26 cellular contexts compared by ENCODE assay signal in the genomic region with DNA sequence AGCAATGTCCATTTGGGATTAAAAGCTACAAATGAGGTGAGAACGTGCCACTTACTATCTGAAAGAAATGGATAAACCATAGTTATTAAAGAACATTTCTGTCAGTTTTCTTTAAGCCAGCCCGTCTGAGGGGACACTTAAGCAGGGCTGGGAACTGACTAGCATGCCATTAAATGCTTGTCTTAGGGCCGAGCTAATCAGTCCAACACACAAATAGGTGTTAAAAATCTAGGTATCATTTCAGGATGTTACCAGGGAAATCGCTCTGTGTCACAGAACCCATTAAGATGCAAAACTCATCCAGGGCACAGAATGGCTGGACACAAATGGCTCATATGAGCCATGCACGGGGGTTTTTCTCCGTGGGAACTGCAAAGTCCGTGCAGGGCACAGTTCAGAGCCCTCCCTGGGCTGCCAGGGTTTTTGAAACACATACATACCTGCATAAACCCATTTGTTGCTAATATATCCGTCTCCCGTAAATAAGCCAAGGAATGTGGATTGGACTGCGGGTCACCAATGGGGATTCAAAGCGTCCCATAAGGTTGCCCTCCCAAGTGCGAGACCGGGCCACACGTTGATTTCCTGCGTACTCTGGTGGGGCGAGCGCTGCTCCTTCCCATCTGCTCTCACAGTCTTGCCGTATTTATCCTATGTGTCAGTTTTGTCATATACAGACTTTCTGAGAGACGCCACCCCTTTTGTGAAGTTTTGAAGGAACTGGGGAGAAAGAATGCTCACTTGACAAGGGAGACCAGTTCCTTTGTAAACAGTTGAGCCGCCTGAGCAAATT. TPM values are rescaled to one million over a fixed set of nuclear protein-coding genes. Genes with fewer than 3 reads are reported as not detected.
DNase-seq lines count a peak whose midpoint lies in the region; FAIRE-seq and TF ChIP-seq lines count a peak whose summit lies in the region.
"Had no signal": no experiment of that assay in that cellular context is flagged by ENCODE, and none has a peak within 500 bp of the region (broad histone marks: within the 10 kb centered on the region; RNA-seq: fewer than 3 reads in every experiment).

No MANE protein-coding gene starts in this region.

- no peak overlapping the region for H4K91ac ChIP-seq in H1 (replicated peaks; ENCODE audit: insufficient read length, low read length)

- H3K27me3 ChIP-seq in H7 (ENCODE audit: control insufficient read depth, insufficient read depth, low read length) (peaks cover 82% of the 10 kb centered on the region), H1 (replicated peaks in 1 of 4; ENCODE audit: control insufficient read depth in 3 of 4, extremely low read depth in 1 of 4, insufficient read depth in 3 of 4, low read length in 3 of 4) (peaks cover 55 to 92% (median 81%) of the 10 kb centered on the region in 4 experiments), mesendoderm (ENCODE audit: insufficient read depth, low read length, poor library complexity) (peaks cover 9% of the 10 kb centered on the region)

- no peaks in the 10 kb centered on the region for H3K79me2 ChIP-seq in H1 (ENCODE audit: control insufficient read depth in 1 of 2, insufficient read depth in 2 of 2, low read length in 2 of 2)
- peaks cover 2% of the 10 kb centered on the region for H3K79me2 ChIP-seq in mesendoderm (ENCODE audit: control insufficient read depth, insufficient read depth, low read length)

- WGBS in H1 (ENCODE audit: extremely low coverage in 1 of 2, insufficient coverage in 1 of 2, insufficient read length in 1 of 2, insufficient replicate concordance in 2 of 2, low coverage in 1 of 2, low lambda C conversion rate in 2 of 2, missing lambda C conversion rate in 1 of 2), 2 experiments, result 6% methylated on average over 20 of the region's 20 CpGs; no CpG with 5 or more reads in 1 of the 2 experiments
- WGBS in mesendoderm (ENCODE audit: extremely low coverage, insufficient coverage, low lambda C conversion rate), result no CpG with 5 or more reads among the region's 20 CpGs

- H2AFZ ChIP-seq in H1 (ENCODE audit: low read length), result no peak overlapping the region

- H2BK12ac ChIP-seq in H1 (ENCODE audit: low read depth, low read length), result no peak overlapping the region

- no peak for TF ChIP-seq POLR2A in H1 (IDR thresholded peaks at IDR 0.05; ENCODE audit: control extremely low read depth in 1 of 2, low read depth in 2 of 2, low read length in 2 of 2)

- TF ChIP-seq CTCF in H1 (IDR thresholded peaks at IDR 0.05; ENCODE audit: control extremely low read depth in 1 of 3, insufficient read depth in 1 of 3, low read depth in 1 of 3, low read length in 3 of 3), result no peak

- H2BK20ac ChIP-seq in H1 (ENCODE audit: low read length), result no peak overlapping the region

- H4K8ac ChIP-seq in H1 (ENCODE audit: extremely low read depth, insufficient read depth, low read length) (no peak overlapping the region), mesendoderm (ENCODE audit: low read depth, low read length) (no peak overlapping the region)

- peak; percentile 20 to 64 for DNase-seq in NCI-H524 (lab: John Stamatoyannopoulos, UW)
- DNase-seq in NCI-H524 treated with DMSO at 0.1 percent for 48 hours (lab: John Stamatoyannopoulos, UW), result no peak
- peak; percentile 48 for DNase-seq in H7
- no peak for DNase-seq in H1 (ENCODE audit: low read depth in 1 of 2, low spot score in 2 of 2)
- DNase-seq in mesendoderm, result peak; percentile 97
- no peak for DNase-seq in stimulated activated CD4-positive, alpha-beta T cell treated with anti-CD3 and anti-CD28 coated beads, Interleukin-4, amount 100 ng/mL, for 1 hour
- DNase-seq in DMS53 (lab: John Stamatoyannopoulos, UW), result no peak
- DNase-seq in GM19239 (ENCODE audit: insufficient read length, low spot score), result no peak
- DNase-seq: activated CD8-positive, alpha-beta T cell treated with anti-CD3 and anti-CD28 coated beads for 36 hours; activated naive CD4-positive, alpha-beta T cell treated with anti-CD3 and anti-CD28 coated beads for 36 hours; activated T-cell treated with anti-CD3 and anti-CD28 coated beads, Interleukin-2, amount 50 U/mL, for 1 hour; DMS79; foreskin fibroblast; kidney glomerular epithelial cell; NCI-H1105; NCI-H2081 treated with DMSO at 0.1 percent for 48 hours; NCI-H446 treated with DMSO at 0.1 percent for 48 hours; nucleus accumbens; stimulated activated CD4-positive, alpha-beta T cell treated with anti-CD3 and anti-CD28 coated beads, Interleukin-4, amount 100 ng/mL, for 4 hours; stimulated activated naive CD8-positive, alpha-beta T cell treated with anti-CD3 and anti-CD28 coated beads, Interleukin-15, amount 100 ng/mL, for 72 hours; T1000 had no signal

- H3K4ac ChIP-seq in H1 (replicated peaks; ENCODE audit: insufficient read length, low read depth, low read length) (no peak overlapping the region), mesendoderm (ENCODE audit: low read depth, low read length) (no peak overlapping the region)

- no peak overlapping the region for H3K27ac ChIP-seq in H1 (ENCODE audit: low read depth, low read length)
- H3K27ac ChIP-seq in mesendoderm (ENCODE audit: low read depth, low read length), result peak overlapping the region; percentile 71
- H3K27ac ChIP-seq: 22Rv1, ascending aorta had no signal

- H3K18ac ChIP-seq in H1 (ENCODE audit: extremely low read depth, low read length), result no peak overlapping the region
- no peak overlapping the region for H3K18ac ChIP-seq in mesendoderm (ENCODE audit: low read length)

- no peaks in the 10 kb centered on the region for H3K36me3 ChIP-seq in H7 (replicated peaks; ENCODE audit: control insufficient read depth, insufficient read depth, low read length)
- no peaks in the 10 kb centered on the region for H3K36me3 ChIP-seq in H1 (ENCODE audit: control insufficient read depth in 2 of 4, insufficient read depth in 4 of 4, low read length in 3 of 4)
- no peaks in the 10 kb centered on the region for H3K36me3 ChIP-seq in mesendoderm (ENCODE audit: control insufficient read depth, insufficient read depth, low read length)
- H3K36me3 ChIP-seq: ascending aorta had no signal

- H3K14ac ChIP-seq in H1 (ENCODE audit: insufficient read length), result no peak overlapping the region

- no peak overlapping the region for H2AK5ac ChIP-seq in H1 (ENCODE audit: low read depth, low read length)
- no peak overlapping the region for H2AK5ac ChIP-seq in mesendoderm (ENCODE audit: low read length)

- H4K5ac ChIP-seq in H1 (ENCODE audit: insufficient read length, low read depth, low read length) (no peak overlapping the region), mesendoderm (ENCODE audit: low read length) (no peak overlapping the region)

- no peak overlapping the region for H2BK15ac ChIP-seq in H1 (ENCODE audit: low read length)
- H2BK15ac ChIP-seq in mesendoderm (replicated peaks; ENCODE audit: low read depth), result no peak overlapping the region

- H3K79me1 ChIP-seq in H1 (ENCODE audit: low read depth, low read length), result no peaks in the 10 kb centered on the region
- H3K79me1 ChIP-seq in mesendoderm (ENCODE audit: low read length), result no peaks in the 10 kb centered on the region

- H2BK120ac ChIP-seq in H1 (replicated peaks; ENCODE audit: low read depth, low read length) (no peak overlapping the region), mesendoderm (ENCODE audit: low read depth, low read length) (no peak overlapping the region)

- H3K4me3 ChIP-seq in H7 (ENCODE audit: insufficient read depth, low read depth, low read length) (no peak overlapping the region), H1 (ENCODE audit: extremely low read depth in 1 of 4, insufficient read depth in 2 of 4, low read depth in 3 of 4, low read length in 4 of 4) (peak overlapping the region in 1 of 4 experiments; percentile 29; a peak in 1 of 8 replicates), mesendoderm (ENCODE audit: low read length) (no peak overlapping the region)
- H3K4me3 ChIP-seq: ascending aorta had no signal

- H3K23me2 ChIP-seq in H1 (ENCODE audit: low read depth, low read length), result no peaks in the 10 kb centered on the region; the same call in 1 of the 2 replicates

- no peak for TF ChIP-seq EP300 in H1 (IDR thresholded peaks at IDR 0.05; ENCODE audit: borderline replicate concordance in 1 of 2, low read depth in 2 of 2, low read length in 2 of 2)

- H3K4me1 ChIP-seq in H1 (replicated peaks in 1 of 4; ENCODE audit: control insufficient read depth in 3 of 4, insufficient read depth in 4 of 4, low read length in 3 of 4), result peaks cover 16 to 38% (median 23%) of the 10 kb centered on the region in 4 experiments
- peaks cover 17% of the 10 kb centered on the region for H3K4me1 ChIP-seq in mesendoderm (ENCODE audit: control insufficient read depth, low read depth, low read length)
- H3K4me1 ChIP-seq: ascending aorta had no signal

- FAIRE-seq in H1 (lab: Jason Lieb, UNC), result peak; percentile 7
- no peak for FAIRE-seq in GM19239 (lab: Jason Lieb, UNC)
- FAIRE-seq: GM12891 had no signal

- H3K4me2 ChIP-seq in H1 (ENCODE audit: insufficient read depth in 1 of 2, low read depth in 2 of 2, low read length in 2 of 2) (peak overlapping the region; percentile 45 to 55), mesendoderm (ENCODE audit: low read length) (peak overlapping the region; percentile 10)

- H3K9ac ChIP-seq in H1 (replicated peaks in 1 of 4; ENCODE audit: extremely low read depth in 1 of 4, low read depth in 3 of 4, low read length in 3 of 4) (no peak overlapping the region), mesendoderm (ENCODE audit: low read length) (no peak overlapping the region)

- H4K20me1 ChIP-seq in H1 (replicated peaks in 1 of 2; ENCODE audit: control insufficient read depth in 1 of 2, insufficient read depth in 2 of 2, low read length in 2 of 2), result peaks cover 11 to 13% of the 10 kb centered on the region in 2 experiments

- H3K23ac ChIP-seq in H1 (ENCODE audit: insufficient read length) (no peak overlapping the region), mesendoderm (ENCODE audit: low read length) (no peak overlapping the region)

- TF ChIP-seq RAD21 in H1 (IDR thresholded peaks at IDR 0.05 in 1 of 2, conservative IDR thresholded peaks at IDR 0.05 in 1 of 2; ENCODE audit: low read depth in 2 of 2, low read length in 2 of 2), result no peak

- POLR2A ChIA-PET in H1 (lab: Charles Lee; ENCODE audit: partially characterized antibody), result interaction anchor here (1.8 kb wide), 1 partner anchor 25 kb away, joined by 5 read pairs; no protein-coding TSS in a partner anchor

- H3K56ac ChIP-seq in H1 (replicated peaks; ENCODE audit: insufficient read length, low read depth, low read length) (no peak overlapping the region), mesendoderm (ENCODE audit: low read length) (peak overlapping the region; percentile 61)

- H2BK5ac ChIP-seq in H1 (ENCODE audit: low read depth, low read length) (no peak overlapping the region), mesendoderm (ENCODE audit: low read length) (peak overlapping the region; percentile 80)

- CTCF ChIA-PET in H1 (lab: Charles Lee; ENCODE audit: partially characterized antibody), result interaction anchor here (0.6 to 1.6 kb wide), 4 partner anchors 8 to 586 kb away, joined by 3 to 4 read pairs (median 4); no protein-coding TSS in a partner anchor

- H3K9me3 ChIP-seq in H1 (ENCODE audit: insufficient read depth in 2 of 2, low read depth in 1 of 2, low read length in 1 of 2), result no peaks in the 10 kb centered on the region
- H3K9me3 ChIP-seq: ascending aorta had no signal

RNA-seq across cellular contexts. Expression of gene GSC, which starts 5.4 kb away (rescaled TPM):
- 55.8 and 106 TPM in 2 replicates for total RNA-seq in H7 (2014; rRNA removed; shearing (Covaris generic))
- total RNA-seq in H1 (2021; fragmentation: NEBNext Ultra II Directional; extraction: Animal tissue kit (Norgen Biotek cat#: 25700)), result 0.34 and 0.54 TPM in 2 replicates
- polyA plus RNA-seq in H1 (2011; rRNA removed), result 0.17 and 0.25 TPM in 2 replicates
- polyA plus RNA-seq in H1 (2011; cell fraction: cytosol; rRNA removed), result 0.19 TPM
- polyA plus RNA-seq in H1 (2011; cell fraction: nucleus; rRNA removed), result 0.20 TPM
- 0.13 to 0.19 TPM (median 0.19 TPM) in 3 of 4 replicates, not detected in the other for polyA plus RNA-seq in H1 (2012, experiment 1 of 2)
- not detected for polyA plus RNA-seq in H1 (2012, experiment 2 of 2)
- not detected for polyA plus RNA-seq in H1 (2013, experiment 1 of 2)
- polyA plus RNA-seq in H1 (2013, experiment 2 of 2), result 0.11 TPM
- not detected in 2 replicates for polyA minus RNA-seq in H1 (2011; rRNA and poly(A)+ RNA removed)
- polyA minus RNA-seq in H1 (2011; cell fraction: cytosol; rRNA and poly(A)+ RNA removed), result not detected
- 0.50 TPM for polyA minus RNA-seq in H1 (2011; cell fraction: nucleus; rRNA and poly(A)+ RNA removed)
- polyA plus RNA-seq in mesendoderm (2013, experiment 1 of 2), result 44.8 TPM
- 42.8 TPM for polyA plus RNA-seq in mesendoderm (2013, experiment 2 of 2)
- total RNA-seq: activated CD8-positive, alpha-beta T cell treated with anti-CD3 and anti-CD28 coated beads for 36 hours; activated naive CD4-positive, alpha-beta T cell treated with anti-CD3 and anti-CD28 coated beads for 36 hours; ascending aorta; epithelial cell of proximal tubule; lung microvascular endothelial cell had no signal

Comparison
In these comparisons a context has a peak if more than half of its experiments do, and no peak if none do; other contexts are left out.
1. DNase-seq: peak in NCI-H524 (2 of 2), H7 (single experiment) and mesendoderm (single experiment); none in NCI-H524 treated with DMSO at 0.1 percent for 48 hours (single experiment), H1 (0 of 2), stimulated activated CD4-positive, alpha-beta T cell treated with anti-CD3 and anti-CD28 coated beads, Interleukin-4, amount 100 ng/mL, for 1 hour (single experiment), DMS53 (single experiment) and GM19239 (single experiment).
2. RNA of gene GSC, which starts 5.4 kb away (total RNA-seq): 55.8 to 106 TPM in H7; 0.34 to 0.54 TPM in H1; every median in the first group is over 10 times any median in the second.